In the genomic region with DNA sequence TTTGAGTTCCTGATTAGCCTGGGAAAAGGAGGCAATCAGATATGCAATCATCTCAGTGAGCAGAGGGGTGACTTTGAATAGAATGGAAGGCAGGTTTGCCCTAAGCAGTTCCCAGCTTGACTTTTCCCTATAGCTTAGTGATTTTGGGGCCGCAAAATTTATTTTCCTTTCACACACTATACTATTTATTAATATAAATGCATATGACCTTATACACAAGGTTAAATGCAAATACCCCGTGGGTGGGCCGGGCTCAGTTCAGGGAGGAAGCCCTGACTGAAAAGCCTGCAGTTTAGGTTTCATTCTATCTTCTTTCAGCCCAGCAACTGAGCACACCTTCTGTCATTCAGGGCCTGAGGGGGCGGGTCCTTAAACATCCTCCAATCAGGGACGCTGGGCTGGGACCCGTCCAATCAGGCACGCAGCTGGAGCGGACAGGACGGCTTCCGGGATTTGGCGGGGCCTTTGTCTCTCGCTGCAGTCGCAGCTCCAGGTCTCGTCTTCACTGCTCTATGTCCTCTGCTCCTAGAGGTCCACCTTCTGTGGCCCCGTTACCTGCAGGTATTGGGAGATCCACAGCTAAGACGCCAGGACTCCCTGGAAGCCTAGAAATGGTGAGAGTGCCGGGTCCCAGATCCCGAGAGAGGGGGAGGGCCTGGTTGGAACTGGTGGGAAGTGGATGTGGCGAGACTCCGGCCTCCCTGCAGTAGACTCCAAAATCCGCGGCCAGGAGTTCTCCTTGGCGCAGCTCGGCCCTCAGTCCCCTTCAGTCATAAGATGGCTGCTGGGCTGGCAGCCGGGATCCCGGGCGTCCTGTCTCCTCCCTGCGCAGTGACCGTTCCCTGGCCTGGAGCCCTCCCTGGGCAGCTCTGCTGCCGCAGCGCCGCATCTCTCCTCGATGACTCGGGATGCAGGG, we compare ENCODE assay signal across 1 cellular context.
A peak's percentile ranks its signal among the peaks of the same experiment; 100 is the strongest.
TF ChIP-seq lines count a peak whose summit lies in the region.

A gene (plus strand): TSS at position 468 of the 916 bp plus-strand sequence. CDS start 45 bp downstream, at position 513.

TF ChIP-seq in GM12878, 131 proteins besides CTCF, POLR2A, EP300 and RAD21 (continued from another document):
- TF ChIP-seq, protein P1, sequence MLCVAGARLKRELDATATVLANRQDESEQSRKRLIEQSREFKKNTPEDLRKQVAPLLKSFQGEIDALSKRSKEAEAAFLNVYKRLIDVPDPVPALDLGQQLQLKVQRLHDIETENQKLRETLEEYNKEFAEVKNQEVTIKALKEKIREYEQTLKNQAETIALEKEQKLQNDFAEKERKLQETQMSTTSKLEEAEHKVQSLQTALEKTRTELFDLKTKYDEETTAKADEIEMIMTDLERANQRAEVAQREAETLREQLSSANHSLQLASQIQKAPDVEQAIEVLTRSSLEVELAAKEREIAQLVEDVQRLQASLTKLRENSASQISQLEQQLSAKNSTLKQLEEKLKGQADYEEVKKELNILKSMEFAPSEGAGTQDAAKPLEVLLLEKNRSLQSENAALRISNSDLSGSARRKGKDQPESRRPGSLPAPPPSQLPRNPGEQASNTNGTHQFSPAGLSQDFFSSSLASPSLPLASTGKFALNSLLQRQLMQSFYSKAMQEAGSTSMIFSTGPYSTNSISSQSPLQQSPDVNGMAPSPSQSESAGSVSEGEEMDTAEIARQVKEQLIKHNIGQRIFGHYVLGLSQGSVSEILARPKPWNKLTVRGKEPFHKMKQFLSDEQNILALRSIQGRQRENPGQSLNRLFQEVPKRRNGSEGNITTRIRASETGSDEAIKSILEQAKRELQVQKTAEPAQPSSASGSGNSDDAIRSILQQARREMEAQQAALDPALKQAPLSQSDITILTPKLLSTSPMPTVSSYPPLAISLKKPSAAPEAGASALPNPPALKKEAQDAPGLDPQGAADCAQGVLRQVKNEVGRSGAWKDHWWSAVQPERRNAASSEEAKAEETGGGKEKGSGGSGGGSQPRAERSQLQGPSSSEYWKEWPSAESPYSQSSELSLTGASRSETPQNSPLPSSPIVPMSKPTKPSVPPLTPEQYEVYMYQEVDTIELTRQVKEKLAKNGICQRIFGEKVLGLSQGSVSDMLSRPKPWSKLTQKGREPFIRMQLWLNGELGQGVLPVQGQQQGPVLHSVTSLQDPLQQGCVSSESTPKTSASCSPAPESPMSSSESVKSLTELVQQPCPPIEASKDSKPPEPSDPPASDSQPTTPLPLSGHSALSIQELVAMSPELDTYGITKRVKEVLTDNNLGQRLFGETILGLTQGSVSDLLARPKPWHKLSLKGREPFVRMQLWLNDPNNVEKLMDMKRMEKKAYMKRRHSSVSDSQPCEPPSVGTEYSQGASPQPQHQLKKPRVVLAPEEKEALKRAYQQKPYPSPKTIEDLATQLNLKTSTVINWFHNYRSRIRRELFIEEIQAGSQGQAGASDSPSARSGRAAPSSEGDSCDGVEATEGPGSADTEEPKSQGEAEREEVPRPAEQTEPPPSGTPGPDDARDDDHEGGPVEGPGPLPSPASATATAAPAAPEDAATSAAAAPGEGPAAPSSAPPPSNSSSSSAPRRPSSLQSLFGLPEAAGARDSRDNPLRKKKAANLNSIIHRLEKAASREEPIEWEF (IDR thresholded peaks at IDR 0.05; ENCODE audit: insufficient replicate concordance, low read depth, low read length) = no peak
- no peak for TF ChIP-seq IKZF2 (IDR thresholded peaks at IDR 0.05)
- TF ChIP-seq SIX5 (IDR thresholded peaks at IDR 0.05; ENCODE audit: low read depth, low read length, severe bottlenecking) = no peak
- TF ChIP-seq CHD4 (IDR thresholded peaks at IDR 0.05) = no peak
- peak in 1 of 2 experiments; percentile 20; a peak in 1 of 3 replicates for TF ChIP-seq EGR1 (IDR thresholded peaks at IDR 0.05; ENCODE audit: borderline replicate concordance in 1 of 2, low read depth in 2 of 2, low read length in 2 of 2)
- TF ChIP-seq RBBP5 (conservative IDR thresholded peaks at IDR 0.05) = no peak
- no peak for TF ChIP-seq TARDBP (IDR thresholded peaks at IDR 0.05; ENCODE audit: borderline replicate concordance)
- no peak for TF ChIP-seq BRCA1 (IDR thresholded peaks at IDR 0.05; ENCODE audit: low read depth, low read length)
- 0 out of 2 replicates have a peak, but pooled peaks have one; percentile 33 for TF ChIP-seq CBFB (IDR thresholded peaks at IDR 0.05; ENCODE audit: low read depth)
- TF ChIP-seq, protein P2, sequence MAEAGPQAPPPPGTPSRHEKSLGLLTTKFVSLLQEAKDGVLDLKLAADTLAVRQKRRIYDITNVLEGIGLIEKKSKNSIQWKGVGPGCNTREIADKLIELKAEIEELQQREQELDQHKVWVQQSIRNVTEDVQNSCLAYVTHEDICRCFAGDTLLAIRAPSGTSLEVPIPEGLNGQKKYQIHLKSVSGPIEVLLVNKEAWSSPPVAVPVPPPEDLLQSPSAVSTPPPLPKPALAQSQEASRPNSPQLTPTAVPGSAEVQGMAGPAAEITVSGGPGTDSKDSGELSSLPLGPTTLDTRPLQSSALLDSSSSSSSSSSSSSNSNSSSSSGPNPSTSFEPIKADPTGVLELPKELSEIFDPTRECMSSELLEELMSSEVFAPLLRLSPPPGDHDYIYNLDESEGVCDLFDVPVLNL (IDR thresholded peaks at IDR 0.05; ENCODE audit: low read depth, low read length) = peak; percentile 72
- TF ChIP-seq TAF1 (IDR thresholded peaks at IDR 0.05; ENCODE audit: borderline replicate concordance, low read depth, low read length) = peak; percentile 92
- TF ChIP-seq, protein P3, sequence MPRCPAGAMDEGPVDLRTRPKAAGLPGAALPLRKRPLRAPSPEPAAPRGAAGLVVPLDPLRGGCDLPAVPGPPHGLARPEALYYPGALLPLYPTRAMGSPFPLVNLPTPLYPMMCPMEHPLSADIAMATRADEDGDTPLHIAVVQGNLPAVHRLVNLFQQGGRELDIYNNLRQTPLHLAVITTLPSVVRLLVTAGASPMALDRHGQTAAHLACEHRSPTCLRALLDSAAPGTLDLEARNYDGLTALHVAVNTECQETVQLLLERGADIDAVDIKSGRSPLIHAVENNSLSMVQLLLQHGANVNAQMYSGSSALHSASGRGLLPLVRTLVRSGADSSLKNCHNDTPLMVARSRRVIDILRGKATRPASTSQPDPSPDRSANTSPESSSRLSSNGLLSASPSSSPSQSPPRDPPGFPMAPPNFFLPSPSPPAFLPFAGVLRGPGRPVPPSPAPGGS (IDR thresholded peaks at IDR 0.05; ENCODE audit: borderline replicate concordance, insufficient read depth, low read depth, low read length, poor library complexity, severe bottlenecking) = no peak
- TF ChIP-seq KLF5 (IDR thresholded peaks at IDR 0.05; ENCODE audit: partially characterized antibody) = no peak
- TF ChIP-seq POU2F2 (IDR thresholded peaks at IDR 0.05; ENCODE audit: borderline replicate concordance, low read depth, low read length) = 0 out of 3 replicates have a peak, but pooled peaks have one; percentile 57
- TF ChIP-seq NFIC (IDR thresholded peaks at IDR 0.05; ENCODE audit: low read depth, low read length) = no peak
- TF ChIP-seq, protein P4, sequence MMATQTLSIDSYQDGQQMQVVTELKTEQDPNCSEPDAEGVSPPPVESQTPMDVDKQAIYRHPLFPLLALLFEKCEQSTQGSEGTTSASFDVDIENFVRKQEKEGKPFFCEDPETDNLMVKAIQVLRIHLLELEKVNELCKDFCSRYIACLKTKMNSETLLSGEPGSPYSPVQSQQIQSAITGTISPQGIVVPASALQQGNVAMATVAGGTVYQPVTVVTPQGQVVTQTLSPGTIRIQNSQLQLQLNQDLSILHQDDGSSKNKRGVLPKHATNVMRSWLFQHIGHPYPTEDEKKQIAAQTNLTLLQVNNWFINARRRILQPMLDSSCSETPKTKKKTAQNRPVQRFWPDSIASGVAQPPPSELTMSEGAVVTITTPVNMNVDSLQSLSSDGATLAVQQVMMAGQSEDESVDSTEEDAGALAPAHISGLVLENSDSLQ (IDR thresholded peaks at IDR 0.05) = peak; percentile 94
- no peak for TF ChIP-seq SUPT20H (IDR thresholded peaks at IDR 0.05; ENCODE audit: borderline replicate concordance, control insufficient read depth, low read depth, low read length)
- TF ChIP-seq ATF7 (IDR thresholded peaks at IDR 0.05; ENCODE audit: low read depth) = no peak
- no peak; the same call in 1 of the 2 replicates for TF ChIP-seq GATAD2B (conservative IDR thresholded peaks at IDR 0.05; ENCODE audit: low read depth)
- no peak for TF ChIP-seq MEF2A (IDR thresholded peaks at IDR 0.05; ENCODE audit: insufficient read depth, low read depth, low read length)
- TF ChIP-seq, protein P5, sequence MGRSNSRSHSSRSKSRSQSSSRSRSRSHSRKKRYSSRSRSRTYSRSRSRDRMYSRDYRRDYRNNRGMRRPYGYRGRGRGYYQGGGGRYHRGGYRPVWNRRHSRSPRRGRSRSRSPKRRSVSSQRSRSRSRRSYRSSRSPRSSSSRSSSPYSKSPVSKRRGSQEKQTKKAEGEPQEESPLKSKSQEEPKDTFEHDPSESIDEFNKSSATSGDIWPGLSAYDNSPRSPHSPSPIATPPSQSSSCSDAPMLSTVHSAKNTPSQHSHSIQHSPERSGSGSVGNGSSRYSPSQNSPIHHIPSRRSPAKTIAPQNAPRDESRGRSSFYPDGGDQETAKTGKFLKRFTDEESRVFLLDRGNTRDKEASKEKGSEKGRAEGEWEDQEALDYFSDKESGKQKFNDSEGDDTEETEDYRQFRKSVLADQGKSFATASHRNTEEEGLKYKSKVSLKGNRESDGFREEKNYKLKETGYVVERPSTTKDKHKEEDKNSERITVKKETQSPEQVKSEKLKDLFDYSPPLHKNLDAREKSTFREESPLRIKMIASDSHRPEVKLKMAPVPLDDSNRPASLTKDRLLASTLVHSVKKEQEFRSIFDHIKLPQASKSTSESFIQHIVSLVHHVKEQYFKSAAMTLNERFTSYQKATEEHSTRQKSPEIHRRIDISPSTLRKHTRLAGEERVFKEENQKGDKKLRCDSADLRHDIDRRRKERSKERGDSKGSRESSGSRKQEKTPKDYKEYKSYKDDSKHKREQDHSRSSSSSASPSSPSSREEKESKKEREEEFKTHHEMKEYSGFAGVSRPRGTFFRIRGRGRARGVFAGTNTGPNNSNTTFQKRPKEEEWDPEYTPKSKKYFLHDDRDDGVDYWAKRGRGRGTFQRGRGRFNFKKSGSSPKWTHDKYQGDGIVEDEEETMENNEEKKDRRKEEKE (IDR thresholded peaks at IDR 0.05) = no peak
- no peak for TF ChIP-seq HDAC6 (IDR thresholded peaks at IDR 0.05; ENCODE audit: unreplicated experiment)
- TF ChIP-seq DPF2 (IDR thresholded peaks at IDR 0.05) = no peak
- TF ChIP-seq NR2F1 (conservative IDR thresholded peaks at IDR 0.05) = peak; percentile 64
- TF ChIP-seq MXI1 (IDR thresholded peaks at IDR 0.05; ENCODE audit: low read depth, low read length) = peak; percentile 70
TF ChIP-seq in GM12878: peak in this region for 32.
